ENCODE assay signal across 1 cellular context in the genomic region with DNA sequence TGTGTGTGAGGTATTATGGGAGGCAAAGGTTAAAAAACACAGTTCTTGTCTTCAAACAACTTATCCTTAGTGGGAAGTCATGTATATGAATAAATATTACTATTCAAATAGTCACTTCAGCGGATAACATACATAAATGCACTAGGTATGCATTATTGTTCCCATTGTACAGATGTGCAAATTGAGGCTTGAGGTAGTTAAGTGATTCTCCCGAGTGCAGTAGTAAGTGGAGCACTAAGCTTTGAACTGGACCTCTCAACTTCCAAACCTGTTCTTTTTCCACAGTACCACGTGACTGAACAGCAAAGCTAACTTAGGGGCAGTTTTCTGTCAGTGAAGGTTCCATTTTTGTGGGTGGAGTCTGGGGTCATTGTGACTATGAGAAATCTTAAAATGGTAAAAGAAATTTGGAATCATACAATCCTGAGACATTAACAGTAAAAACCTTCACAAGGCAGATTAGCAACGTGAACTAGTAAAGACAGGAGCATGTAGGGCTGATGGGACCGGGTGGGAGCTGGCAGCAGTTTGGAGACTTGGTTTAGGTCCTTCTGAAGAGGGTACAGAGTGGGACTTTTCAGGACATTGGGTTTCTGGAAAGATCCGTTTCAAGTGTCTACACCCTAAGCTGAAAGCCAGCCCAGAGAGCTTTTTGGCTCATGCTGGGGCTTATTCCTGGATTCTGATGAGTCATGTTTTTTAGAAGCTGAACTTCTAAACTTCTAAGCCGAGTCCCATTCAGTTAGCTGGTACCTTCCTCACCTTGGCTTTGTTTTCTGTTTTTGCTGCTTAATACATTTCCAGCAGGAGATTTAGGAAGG.
TF ChIP-seq lines count a peak whose summit lies in the region.

No MANE protein-coding gene starts in this region.

TF ChIP-seq in HCT116, 20 proteins besides CTCF, POLR2A, EP300 and RAD21 (continued from another document):
- TF ChIP-seq, protein P1, sequence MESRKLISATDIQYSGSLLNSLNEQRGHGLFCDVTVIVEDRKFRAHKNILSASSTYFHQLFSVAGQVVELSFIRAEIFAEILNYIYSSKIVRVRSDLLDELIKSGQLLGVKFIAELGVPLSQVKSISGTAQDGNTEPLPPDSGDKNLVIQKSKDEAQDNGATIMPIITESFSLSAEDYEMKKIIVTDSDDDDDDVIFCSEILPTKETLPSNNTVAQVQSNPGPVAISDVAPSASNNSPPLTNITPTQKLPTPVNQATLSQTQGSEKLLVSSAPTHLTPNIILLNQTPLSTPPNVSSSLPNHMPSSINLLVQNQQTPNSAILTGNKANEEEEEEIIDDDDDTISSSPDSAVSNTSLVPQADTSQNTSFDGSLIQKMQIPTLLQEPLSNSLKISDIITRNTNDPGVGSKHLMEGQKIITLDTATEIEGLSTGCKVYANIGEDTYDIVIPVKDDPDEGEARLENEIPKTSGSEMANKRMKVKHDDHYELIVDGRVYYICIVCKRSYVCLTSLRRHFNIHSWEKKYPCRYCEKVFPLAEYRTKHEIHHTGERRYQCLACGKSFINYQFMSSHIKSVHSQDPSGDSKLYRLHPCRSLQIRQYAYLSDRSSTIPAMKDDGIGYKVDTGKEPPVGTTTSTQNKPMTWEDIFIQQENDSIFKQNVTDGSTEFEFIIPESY (IDR thresholded peaks at IDR 0.05; ENCODE audit: extremely low read depth, insufficient replicate concordance, low read length) = no peak
- TF ChIP-seq YY1 (IDR thresholded peaks at IDR 0.05; ENCODE audit: extremely low read depth, insufficient replicate concordance, low read depth, low read length) = no peak
